Comparison of ENCODE assay signal across 12 cellular contexts in genomic region chr10:102801496-102801895, GRCh38. TPM values are rescaled to one million over a fixed set of nuclear protein-coding genes. Genes with fewer than 3 reads are reported as not detected.
DNase-seq lines count a peak whose midpoint lies in the region; ATAC-seq, FAIRE-seq and TF ChIP-seq lines count a peak whose summit lies in the region.
"Had no signal": no experiment of that assay in that cellular context is flagged by ENCODE, and none has a peak within 500 bp of the region (broad histone marks: within the 10 kb centered on the region; RNA-seq: fewer than 3 reads in every experiment).

No MANE protein-coding gene starts in this region.

- H3K4me2 ChIP-seq in K562 (ENCODE audit: insufficient read depth, low read length) = no peak overlapping the region

- ATAC-seq in K562 = no peak
- no peak for ATAC-seq in HG02678 (IDR thresholded peaks at IDR 0.05; ENCODE audit: unreplicated experiment)
- no peak for ATAC-seq in GM18909 (IDR thresholded peaks at IDR 0.05; ENCODE audit: poor library complexity, unreplicated experiment)

- H3K27ac ChIP-seq in HEK293 (ENCODE audit: extremely low read depth, low read depth, low read length) = no peak overlapping the region
- H3K27ac ChIP-seq in K562 (ENCODE audit: extremely low read depth, low read depth, low read length) = no peak overlapping the region
- H3K27ac ChIP-seq in spleen = peak overlapping the region; percentile 29 to 79 (median 68)
- H3K27ac ChIP-seq: WERI-Rb-1 had no signal

- POLR2A ChIA-PET in HEK293 (lab: Yijun Ruan, JAX) (interaction anchor here (1.0 kb wide), 1 partner anchor 20 kb away, joined by 4 read pairs; no protein-coding TSS in a partner anchor), K562 (lab: Yijun Ruan, JAX) (no interaction called here)

- no peaks in the 10 kb centered on the region for H3K27me3 ChIP-seq in K562 (ENCODE audit: control insufficient read depth in 2 of 2, insufficient read depth in 2 of 2, low read length in 2 of 2)
- H3K27me3 ChIP-seq in spleen (replicated peaks in 1 of 7) = no peaks in the 10 kb centered on the region

- H3K4me1 ChIP-seq in HEK293 (ENCODE audit: control insufficient read depth, insufficient read depth, low read length) (peaks cover 2% of the 10 kb centered on the region; the same call in 1 of the 2 replicates), K562 (replicated peaks in 1 of 2; ENCODE audit: control insufficient read depth in 2 of 2, insufficient read depth in 2 of 2, low read length in 2 of 2) (peaks cover 0 to 7% of the 10 kb centered on the region in 2 experiments; a peak in 4 of 5 replicates), spleen (peaks cover 29 to 70% (median 53%) of the 10 kb centered on the region in 6 donors)

- TF ChIP-seq EP300 in K562 (IDR thresholded peaks at IDR 0.05; ENCODE audit: low read length) = no peak

- no peaks in the 10 kb centered on the region for H4K20me1 ChIP-seq in K562 (replicated peaks; ENCODE audit: control insufficient read depth, insufficient read depth, low read length)

- TF ChIP-seq POLR2A in K562 (conservative IDR thresholded peaks at IDR 0.05) (no peak), spleen (IDR thresholded peaks at IDR 0.05) (no peak)

- H3K79me2 ChIP-seq in K562 (ENCODE audit: control insufficient read depth, insufficient read depth, low read length) = no peaks in the 10 kb centered on the region; the same call in 2 of the 3 replicates

- in situ Hi-C loops in K562 (cut with MboI) = no loop called here

- no peaks in the 10 kb centered on the region for H3K9me1 ChIP-seq in K562 (ENCODE audit: control insufficient read depth, insufficient read depth, low read length)

- DNase-seq in K562 (ENCODE audit: extremely low read depth in 1 of 4, low spot score in 3 of 4) = no peak
- DNase-seq in iPS-NIHi7 (ENCODE audit: extremely low spot score) = peak; percentile 46
- no peak for DNase-seq in spleen
- no peak for DNase-seq in amniotic stem cell (lab: John Stamatoyannopoulos, UW)
- no peak for DNase-seq in NCI-H1930 (lab: John Stamatoyannopoulos, UW)
- DNase-seq: DMS53, NCI-H1048, WERI-Rb-1 had no signal

- H2AFZ ChIP-seq in K562 (ENCODE audit: low read depth, low read length) = no peak overlapping the region

- no peak overlapping the region for H3K4me3 ChIP-seq in HEK293 (ENCODE audit: low read depth, low read length)
- no peak overlapping the region for H3K4me3 ChIP-seq in K562
- no peak overlapping the region for H3K4me3 ChIP-seq in spleen

- no peak for TF ChIP-seq RAD21 in K562 (CRISPR knock-in tag; conservative IDR thresholded peaks at IDR 0.05 in 1 of 2, IDR thresholded peaks at IDR 0.05 in 1 of 2)

- H3K36me3 ChIP-seq in HEK293 (ENCODE audit: control insufficient read depth in 2 of 2, insufficient read depth in 1 of 2, low read length in 2 of 2) (peaks cover 3 to 34% of the 10 kb centered on the region in 2 experiments; a peak in 2 of 3 replicates), K562 (ENCODE audit: control insufficient read depth, insufficient read depth, low read length) (peaks cover 26% of the 10 kb centered on the region; the same call in 2 of the 3 replicates), spleen (peaks cover 3 to 85% (median 29%) of the 10 kb centered on the region in 6 donors)
- H3K36me3 ChIP-seq: WERI-Rb-1 had no signal

- peak; percentile 26 for FAIRE-seq in K562 (lab: Jason Lieb, UNC)
- FAIRE-seq: astrocyte had no signal

- 50% methylated on average over 2 of the region's 2 CpGs for WGBS in K562 (ENCODE audit: insufficient coverage, low coverage, missing lambda C conversion rate)
- WGBS in spleen, 5 donors = 46 to 69% (median 55%) methylated on average over 2 of the region's 2 CpGs

- intact Hi-C loops in K562 (cut with micrococcal nuclease) (no loop called here), spleen (cut with DNase I; ENCODE audit: low total_unique reads) (no loop called here)

- CTCF ChIA-PET in HEK293 (lab: Yijun Ruan, JAX) (interaction anchor here (2.4 kb wide), 1 partner anchor 49 kb away, joined by 7 read pairs; no protein-coding TSS in a partner anchor), K562 (lab: Yijun Ruan, JAX; ENCODE audit: low intra/inter-chr PET ratio) (no interaction called here)

- no peak for TF ChIP-seq CTCF in HEK293 (tag by site-specific recombination; IDR thresholded peaks at IDR 0.05)
- no peak for TF ChIP-seq CTCF in K562 (IDR thresholded peaks at IDR 0.05 in 2 of 3, conservative IDR thresholded peaks at IDR 0.05 in 1 of 3; ENCODE audit: insufficient read depth in 2 of 3, low read depth in 1 of 3, low read length in 3 of 3)
- no peak for TF ChIP-seq CTCF in spleen (IDR thresholded peaks at IDR 0.05 in 8 of 11, conservative IDR thresholded peaks at IDR 0.05 in 3 of 11)

- no TSS peak for BruUV-seq in K562 (replicated peaks; lab: Mats Ljungman, UMichigan)

- H3K9me3 ChIP-seq in HEK293 (ENCODE audit: control insufficient read depth, insufficient read depth, low read depth, low read length) (no peaks in the 10 kb centered on the region), K562 (replicated peaks; ENCODE audit: control insufficient read depth, insufficient read depth, low read depth, low read length) (no peaks in the 10 kb centered on the region), spleen (no peaks in the 10 kb centered on the region)

- H3K9ac ChIP-seq in K562 (ENCODE audit: insufficient read depth in 1 of 2, low read depth in 2 of 2, low read length in 2 of 2) = no peak overlapping the region

TF ChIP-seq in HEK293, 187 proteins besides CTCF, POLR2A, EP300 and RAD21 (continues in another document):
- peak; percentile 79 for TF ChIP-seq PRDM1 (tag by site-specific recombination; IDR thresholded peaks at IDR 0.05)

TF ChIP-seq in K562, 482 proteins besides CTCF, POLR2A, EP300 and RAD21 (continues in another document):
- peak; percentile 47 for TF ChIP-seq HNRNPK (IDR thresholded peaks at IDR 0.05; ENCODE audit: low read depth, low read length, poor library complexity, severe bottlenecking)

RNA-seq across cellular contexts. Expression of gene CYP17A1, which starts 35.7 kb away (rescaled TPM):
- total RNA-seq in K562 (2011; cell fraction: chromatin; rRNA removed; ENCODE audit: low replicate concordance) = not detected in 2 replicates
- not detected in 2 replicates for total RNA-seq in K562 (2011; cell fraction: nucleolus; rRNA removed)
- total RNA-seq in K562 (2011; cell fraction: nucleoplasm; rRNA removed) = not detected in 2 replicates
- total RNA-seq in K562 (2014; rRNA removed) (not detected in 2 replicates), K562 (2014; rRNA removed; fragmentation: Illumina TruSeq; extraction: Trizol) (not detected in 2 replicates), K562 (2015; rRNA removed; fragmentation: Illumina TruSeq; extraction: Trizol) (not detected in 2 replicates), K562 (2021) (2.3 TPM in 2 replicates), spleen (1 to 10 TPM in 1 of 7 donors, not detected in 6; 1.0 TPM)
- polyA plus RNA-seq in K562 (2011; rRNA removed) (not detected in 2 replicates), K562 (2014; fragmentation: Illumina TruSeq; extraction: Trizol) (not detected in 2 replicates), K562 (2014; fragmentation: Nextera tagmentation; extraction: Ambion mirVana) (not detected), K562 (2014; rRNA removed) (not detected in 2 replicates), spleen (under 1 TPM in 2 of 3 donors, not detected in 1; 0.20 to 0.30 TPM)
- not detected in 2 replicates for polyA plus RNA-seq in K562 (2011; cell fraction: cytosol; rRNA removed)
- polyA plus RNA-seq in K562 (2011; cell fraction: nucleus; rRNA removed) = not detected in 2 replicates
- polyA plus RNA-seq in K562 (2012) = 0.08 and 0.42 TPM in 2 replicates
- not detected in 2 replicates for polyA minus RNA-seq in K562 (2011; rRNA and poly(A)+ RNA removed)
- polyA minus RNA-seq in K562 (2011; cell fraction: cytosol; rRNA and poly(A)+ RNA removed) = not detected in 2 replicates
- not detected in 2 replicates for polyA minus RNA-seq in K562 (2011; cell fraction: nucleus; rRNA and poly(A)+ RNA removed)
- total RNA-seq: astrocyte had no signal

RNA-seq across cellular contexts. Expression of gene BORCS7, which starts 52.6 kb away (rescaled TPM):
- total RNA-seq in K562 (2011; cell fraction: chromatin; rRNA removed; ENCODE audit: low replicate concordance) = 10.9 and 11.2 TPM in 2 replicates
- total RNA-seq in K562 (2011; cell fraction: nucleolus; rRNA removed) = 6.7 and 9.7 TPM in 2 replicates
- total RNA-seq in K562 (2011; cell fraction: nucleoplasm; rRNA removed) = 19.7 and 20.8 TPM in 2 replicates
- 6.5 TPM in 2 replicates for total RNA-seq in K562 (2014; rRNA removed)
- 11.8 and 12.1 TPM in 2 replicates for total RNA-seq in K562 (2014; rRNA removed; fragmentation: Illumina TruSeq; extraction: Trizol)
- 8.3 and 12.1 TPM in 2 replicates for total RNA-seq in K562 (2015; rRNA removed; fragmentation: Illumina TruSeq; extraction: Trizol)
- total RNA-seq in K562 (2021) = 5.1 and 5.9 TPM in 2 replicates
- 12.8 and 14.5 TPM in 2 replicates for polyA plus RNA-seq in K562 (2011; rRNA removed)
- polyA plus RNA-seq in K562 (2011; cell fraction: cytosol; rRNA removed) = 7.1 and 9.8 TPM in 2 replicates
- polyA plus RNA-seq in K562 (2011; cell fraction: nucleus; rRNA removed) = 3.0 and 5.0 TPM in 2 replicates
- polyA plus RNA-seq in K562 (2012) = 9.0 and 9.3 TPM in 2 replicates
- polyA plus RNA-seq in K562 (2014; fragmentation: Illumina TruSeq; extraction: Trizol) = 8.2 and 8.4 TPM in 2 replicates
- 10 to 100 TPM; 14.0 to 17.0 TPM for polyA plus RNA-seq in K562 (2014; fragmentation: Nextera tagmentation; extraction: Ambion mirVana)
- 12.9 and 14.0 TPM in 2 replicates for polyA plus RNA-seq in K562 (2014; rRNA removed)
- 5.9 and 12.2 TPM in 2 replicates for polyA minus RNA-seq in K562 (2011; rRNA and poly(A)+ RNA removed)
- 1.4 and 4.0 TPM in 2 replicates for polyA minus RNA-seq in K562 (2011; cell fraction: cytosol; rRNA and poly(A)+ RNA removed)
- polyA minus RNA-seq in K562 (2011; cell fraction: nucleus; rRNA and poly(A)+ RNA removed) = 3.1 and 6.9 TPM in 2 replicates
- 10 to 100 TPM; 18.8 to 32.7 (median 27.2) TPM for total RNA-seq in spleen
- polyA plus RNA-seq in spleen = 10 to 100 TPM; 20.6 to 44.8 (median 28.0) TPM

RNA-seq across cellular contexts. Expression of gene WBP1L, which starts 57.7 kb away (rescaled TPM):
- total RNA-seq in K562 (2011; cell fraction: chromatin; rRNA removed; ENCODE audit: low replicate concordance) = 11.5 and 23.1 TPM in 2 replicates
- total RNA-seq in K562 (2011; cell fraction: nucleolus; rRNA removed) = 19.7 and 23.5 TPM in 2 replicates
- total RNA-seq in K562 (2011; cell fraction: nucleoplasm; rRNA removed) = 22.4 and 23.0 TPM in 2 replicates
- total RNA-seq in K562 (2014; rRNA removed) (11.4 and 15.0 TPM in 2 replicates), K562 (2014; rRNA removed; fragmentation: Illumina TruSeq; extraction: Trizol) (6.6 and 6.7 TPM in 2 replicates), K562 (2015; rRNA removed; fragmentation: Illumina TruSeq; extraction: Trizol) (8.7 and 9.1 TPM in 2 replicates), K562 (2021) (11.8 and 14.4 TPM in 2 replicates), spleen (100 to 1,000 TPM in 2 of 7 donors, 10 to 100 TPM in 5; 38.6 to 149 (median 55.4) TPM)
- polyA plus RNA-seq in K562 (2011; rRNA removed) (11.6 and 12.1 TPM in 2 replicates), K562 (2014; fragmentation: Illumina TruSeq; extraction: Trizol) (11.5 and 12.3 TPM in 2 replicates), K562 (2014; fragmentation: Nextera tagmentation; extraction: Ambion mirVana) (1 to 10 TPM; 3.2 to 5.3 TPM), K562 (2014; rRNA removed) (10.7 and 11.3 TPM in 2 replicates), spleen (10 to 100 TPM; 15.9 to 24.1 (median 16.1) TPM)
- 19.1 and 32.0 TPM in 2 replicates for polyA plus RNA-seq in K562 (2011; cell fraction: cytosol; rRNA removed)
- 8.0 and 8.9 TPM in 2 replicates for polyA plus RNA-seq in K562 (2011; cell fraction: nucleus; rRNA removed)
- polyA plus RNA-seq in K562 (2012) = 12.0 and 12.3 TPM in 2 replicates
- polyA minus RNA-seq in K562 (2011; rRNA and poly(A)+ RNA removed) = 17.5 and 24.0 TPM in 2 replicates
- polyA minus RNA-seq in K562 (2011; cell fraction: cytosol; rRNA and poly(A)+ RNA removed) = 15.7 and 17.7 TPM in 2 replicates
- polyA minus RNA-seq in K562 (2011; cell fraction: nucleus; rRNA and poly(A)+ RNA removed) = 3.6 and 4.9 TPM in 2 replicates

Comparison
In these comparisons a context has a peak if more than half of its experiments do, and no peak if none do; other contexts are left out.
1. H3K27ac ChIP-seq: peak in spleen (8 of 8); none in HEK293 (single experiment) and K562 (single experiment).
2. Of the 44 proteins assayed by ChIP-seq in both K562 and HEK293: peak only in K562: none; only in HEK293: ZNF449; in both: none; in neither: 43.